ENCODE assay signal across 18 cellular contexts in the genomic region with DNA sequence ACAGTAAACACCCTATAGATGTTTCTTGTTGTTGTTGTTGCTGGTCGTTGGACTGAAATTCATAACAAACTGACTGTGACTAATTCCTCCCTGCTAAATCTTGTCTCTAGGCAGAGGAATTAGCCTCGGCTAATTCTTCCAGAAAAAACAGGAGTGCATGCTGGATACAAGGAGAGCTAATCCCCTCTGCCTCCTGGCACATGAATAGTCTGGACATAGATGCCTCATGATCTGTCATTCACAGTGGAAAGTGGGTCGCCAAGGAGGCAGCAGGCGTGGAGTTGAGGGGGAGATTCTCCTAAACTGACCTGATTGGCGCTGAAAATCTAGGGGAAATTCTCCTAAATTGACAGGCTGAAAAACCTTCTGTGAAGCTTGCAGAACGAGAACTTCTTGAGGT.
"Had no signal": no experiment of that assay in that cellular context is flagged by ENCODE, and none has a peak within 500 bp of the region (broad histone marks: within the 10 kb centered on the region; RNA-seq: fewer than 3 reads in every experiment).

No MANE protein-coding gene starts in this region.

- H3K4me1 Mint-ChIP-seq: natural killer cell had no signal

- H3K36me3 ChIP-seq: gastrocnemius medialis, heart right ventricle, prostate gland, stomach, thoracic aorta had no signal

- DNase-seq: effector memory CD4-positive, alpha-beta T cell; gastrocnemius medialis; heart right ventricle; hypothalamus; mammary epithelial cell; natural killer cell; sigmoid colon; small intestine; stimulated activated CD4-positive, alpha-beta T cell treated with anti-CD3 and anti-CD28 coated beads, Interleukin-12 subunit alpha, Interleukin-12 subunit beta, amount 100 ng/mL, for 4 hours; stimulated activated naive CD4-positive, alpha-beta T cell; stomach; substantia nigra; trophoblast cell had no signal

- H3K36me3 Mint-ChIP-seq: natural killer cell had no signal

- H3K27me3 ChIP-seq: gastrocnemius medialis, heart right ventricle, sigmoid colon, stomach had no signal

- H3K9me3 Mint-ChIP-seq: natural killer cell had no signal

- H2AFZ ChIP-seq: parathyroid adenoma had no signal

- H3K9me3 ChIP-seq: gastrocnemius medialis, heart right ventricle, prostate gland, sigmoid colon, stomach, thoracic aorta had no signal

- H3K4me3 ChIP-seq: gastrocnemius medialis, heart right ventricle, prostate gland, sigmoid colon, stomach, thoracic aorta had no signal

- H3K27ac ChIP-seq: gastrocnemius medialis, heart right ventricle, parathyroid adenoma, prostate gland, sigmoid colon, stomach, thoracic aorta had no signal

- H3K79me2 ChIP-seq: parathyroid adenoma had no signal

- H3K27ac Mint-ChIP-seq: natural killer cell had no signal

- H3K4me1 ChIP-seq: gastrocnemius medialis, parathyroid adenoma, prostate gland, sigmoid colon, stomach had no signal

- ATAC-seq: esophagus mucosa, gastrocnemius medialis, heart right ventricle, left lobe of liver, natural killer cell had no signal

- H3K4me3 Mint-ChIP-seq: natural killer cell had no signal
